18 cellular contexts compared by ENCODE assay signal in genomic region chr16:82801361-82801760, GRCh38.
A peak's percentile ranks its signal among the peaks of the same experiment; 100 is the strongest.
DNase-seq lines count a peak whose midpoint lies in the region; ATAC-seq and TF ChIP-seq lines count a peak whose summit lies in the region.
"Had no signal": no experiment of that assay in that cellular context is flagged by ENCODE, and none has a peak within 500 bp of the region (broad histone marks: within the 10 kb centered on the region; RNA-seq: fewer than 3 reads in every experiment).

No MANE protein-coding gene starts in this region.

- peaks cover 10% of the 10 kb centered on the region for H3K4me1 Mint-ChIP-seq in activated T-helper 1 cell treated with anti-CD3 and anti-CD28 coated beads, Interleukin-12 subunit alpha, Interleukin-12 subunit beta, Interleukin-2, Interleukin-4 antibody, amounts not matched to agents 30 ng/mL and 10 ng/mL and 1 ng/mL, durations not matched to agents 14 hours and 24 hours and 36 hours (ENCODE audit: low read depth)
- no peaks in the 10 kb centered on the region for H3K4me1 Mint-ChIP-seq in mesothelial cell of epicardium
- H3K4me1 Mint-ChIP-seq: CD4-positive, CD25-positive, alpha-beta regulatory T cell; central memory CD8-positive, alpha-beta T cell had no signal

- TF ChIP-seq CTCF in GM12865 (IDR thresholded peaks at IDR 0.05; ENCODE audit: insufficient read depth, low read depth, low read length, missing control alignments) (no peak), mesothelial cell of epicardium (IDR thresholded peaks at IDR 0.05; ENCODE audit: unreplicated experiment) (no peak)

- no peak overlapping the region for H3K4me3 Mint-ChIP-seq in activated T-helper 1 cell treated with anti-CD3 and anti-CD28 coated beads, Interleukin-12 subunit alpha, Interleukin-12 subunit beta, Interleukin-2, Interleukin-4 antibody, amounts not matched to agents 30 ng/mL and 10 ng/mL and 1 ng/mL, durations not matched to agents 14 hours and 24 hours and 36 hours
- H3K4me3 Mint-ChIP-seq in mesothelial cell of epicardium: no peak overlapping the region
- H3K4me3 Mint-ChIP-seq: CD4-positive, CD25-positive, alpha-beta regulatory T cell; central memory CD8-positive, alpha-beta T cell had no signal

- H3K27me3 Mint-ChIP-seq in activated T-helper 1 cell treated with anti-CD3 and anti-CD28 coated beads, Interleukin-12 subunit alpha, Interleukin-12 subunit beta, Interleukin-2, Interleukin-4 antibody, amounts not matched to agents 30 ng/mL and 10 ng/mL and 1 ng/mL, durations not matched to agents 14 hours and 24 hours and 36 hours (ENCODE audit: insufficient read depth): peaks cover 2% of the 10 kb centered on the region
- peaks cover 2% of the 10 kb centered on the region for H3K27me3 Mint-ChIP-seq in mesothelial cell of epicardium (ENCODE audit: low read depth)
- H3K27me3 Mint-ChIP-seq: CD4-positive, CD25-positive, alpha-beta regulatory T cell had no signal

- DNase-seq in GM12865 (ENCODE audit: low read depth) (peak; percentile 59), skeletal muscle cell (ENCODE audit: low read depth) (peak; percentile 36), mesothelial cell of epicardium (ENCODE audit: low spot score in 2 of 2, unreplicated experiment in 2 of 2) (no peak), GM19238 (ENCODE audit: insufficient read length, low spot score) (no peak)
- peak; percentile 5 for DNase-seq in activated T-helper 1 cell treated with anti-CD3 and anti-CD28 coated beads, Interleukin-12 subunit alpha, Interleukin-12 subunit beta, Interleukin-2, Interleukin-4 antibody, amounts not matched to agents 30 ng/mL and 10 ng/mL and 1 ng/mL, durations not matched to agents 14 hours and 24 hours and 36 hours (ENCODE audit: low spot score)
- DNase-seq: activated effector memory CD4-positive, alpha-beta T cell treated with anti-CD3 and anti-CD28 coated beads, Interleukin-2, amount 50 U/mL, for 16 hours; CD4-positive, CD25-positive, alpha-beta regulatory T cell; head of caudate nucleus; left colon; NCI-H187; NCI-H526 treated with DMSO at 0.1 percent for 48 hours; stimulated activated naive CD4-positive, alpha-beta T cell treated with Interleukin-2 at 50 U/mL for 16 hours; WERI-Rb-1 had no signal

- H3K4me3 ChIP-seq in GM12865 (ENCODE audit: low read depth, low read length) (no peak overlapping the region), skeletal muscle cell (ENCODE audit: low read depth, low read length) (no peak overlapping the region)
- H3K4me3 ChIP-seq: vagina had no signal

- intact Hi-C loops in activated T-helper 1 cell treated with anti-CD3 and anti-CD28 coated beads, Interleukin-12 subunit alpha, Interleukin-12 subunit beta, Interleukin-2, Interleukin-4 antibody, amounts not matched to agents 30 ng/mL and 10 ng/mL and 1 ng/mL, durations not matched to agents 14 hours and 24 hours and 36 hours (cut with micrococcal nuclease): loop anchor here (1.0 kb wide), 1 partner anchor 147 kb away; no protein-coding TSS in a partner anchor

- peak overlapping the region; percentile 11 for H3K27ac Mint-ChIP-seq in activated T-helper 1 cell treated with anti-CD3 and anti-CD28 coated beads, Interleukin-12 subunit alpha, Interleukin-12 subunit beta, Interleukin-2, Interleukin-4 antibody, amounts not matched to agents 30 ng/mL and 10 ng/mL and 1 ng/mL, durations not matched to agents 14 hours and 24 hours and 36 hours
- H3K27ac Mint-ChIP-seq in mesothelial cell of epicardium: no peak overlapping the region
- H3K27ac Mint-ChIP-seq: CD4-positive, CD25-positive, alpha-beta regulatory T cell had no signal

- peak; percentile 58 for ATAC-seq in GM21717 (IDR thresholded peaks at IDR 0.05; ENCODE audit: unreplicated experiment)
- no peak for ATAC-seq in GM18909 (IDR thresholded peaks at IDR 0.05; ENCODE audit: poor library complexity, unreplicated experiment)
- ATAC-seq: left colon, Panc1 had no signal

- H3K9me3 Mint-ChIP-seq in activated T-helper 1 cell treated with anti-CD3 and anti-CD28 coated beads, Interleukin-12 subunit alpha, Interleukin-12 subunit beta, Interleukin-2, Interleukin-4 antibody, amounts not matched to agents 30 ng/mL and 10 ng/mL and 1 ng/mL, durations not matched to agents 14 hours and 24 hours and 36 hours: peaks cover 6% of the 10 kb centered on the region
- H3K9me3 Mint-ChIP-seq in mesothelial cell of epicardium: no peaks in the 10 kb centered on the region
- H3K9me3 Mint-ChIP-seq: central memory CD8-positive, alpha-beta T cell had no signal

- H3K36me3 Mint-ChIP-seq in activated T-helper 1 cell treated with anti-CD3 and anti-CD28 coated beads, Interleukin-12 subunit alpha, Interleukin-12 subunit beta, Interleukin-2, Interleukin-4 antibody, amounts not matched to agents 30 ng/mL and 10 ng/mL and 1 ng/mL, durations not matched to agents 14 hours and 24 hours and 36 hours (ENCODE audit: low read depth): no peaks in the 10 kb centered on the region
- no peaks in the 10 kb centered on the region for H3K36me3 Mint-ChIP-seq in mesothelial cell of epicardium
- H3K36me3 Mint-ChIP-seq: CD4-positive, CD25-positive, alpha-beta regulatory T cell had no signal

Comparison
In these comparisons a context has a peak if more than half of its experiments do, and no peak if none do; other contexts are left out.
1. DNase-seq: peak in GM12865 (single experiment), activated T-helper 1 cell treated with anti-CD3 and anti-CD28 coated beads, Interleukin-12 subunit alpha, Interleukin-12 subunit beta, Interleukin-2, Interleukin-4 antibody, amounts not matched to agents 30 ng/mL and 10 ng/mL and 1 ng/mL, durations not matched to agents 14 hours and 24 hours and 36 hours (single experiment) and skeletal muscle cell (single experiment); none in mesothelial cell of epicardium (0 of 2) and GM19238 (single experiment).